In the genomic region with DNA sequence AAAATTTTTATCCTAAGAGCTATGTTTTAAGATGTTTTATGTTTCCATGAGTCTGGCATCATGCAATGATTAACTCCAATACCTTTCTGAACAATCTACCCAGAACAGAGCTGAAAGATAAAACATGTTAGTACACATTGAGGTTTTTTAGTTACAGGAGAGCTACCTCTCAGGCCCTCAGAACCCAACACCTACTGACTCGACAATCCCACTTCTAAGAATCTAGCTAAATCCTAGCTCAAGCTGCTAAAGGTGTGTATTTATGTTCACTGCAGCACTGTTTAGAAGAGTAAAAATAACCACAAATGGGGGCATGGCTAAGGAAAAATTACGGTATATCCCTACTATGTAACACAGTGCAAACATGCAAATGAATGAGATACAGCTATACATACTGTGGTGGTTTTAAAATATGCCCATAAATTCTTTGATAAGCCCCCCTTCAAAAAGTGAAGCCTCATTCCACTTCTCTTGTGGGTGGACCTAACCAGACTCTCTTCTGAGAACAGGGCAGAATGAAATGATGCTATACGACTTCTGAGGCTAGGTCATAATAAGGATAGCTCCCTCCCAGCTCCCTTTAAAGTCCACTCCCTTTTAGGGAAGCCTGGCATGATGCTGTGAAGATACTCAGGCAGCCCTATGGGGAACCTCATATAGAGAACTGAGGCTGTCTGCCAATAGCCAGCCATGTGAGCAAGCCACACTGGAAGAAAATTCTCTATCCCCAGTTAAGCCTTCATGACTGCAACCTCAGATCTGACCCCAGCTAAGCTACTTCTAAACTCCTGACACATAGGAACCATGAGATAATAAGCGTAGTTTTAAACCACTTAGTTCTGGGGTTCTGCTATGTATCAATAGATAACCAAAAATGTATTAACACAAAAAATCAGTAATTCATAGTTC, we compare ENCODE assay signal across 14 cellular contexts. TPM values are rescaled to one million over a fixed set of nuclear protein-coding genes. Genes with fewer than 3 reads are reported as not detected.
DNase-seq lines count a peak whose midpoint lies in the region; ATAC-seq and TF ChIP-seq lines count a peak whose summit lies in the region.
"Had no signal": no experiment of that assay in that cellular context is flagged by ENCODE, and none has a peak within 500 bp of the region (broad histone marks: within the 10 kb centered on the region; RNA-seq: fewer than 3 reads in every experiment).

No MANE protein-coding gene starts in this region.

- intact Hi-C loops in activated T-helper 2 cell treated with anti-CD3 and anti-CD28 coated beads, Interferon-gamma antibody, Interleukin-2, Interleukin-4, amounts not matched to agents 10 μg/mL and 5 μg/mL and 100 μg/mL, durations not matched to agents 14 hours and 24 hours and 36 hours (cut with micrococcal nuclease) = no loop called here

- peaks cover 81% of the 10 kb centered on the region for H3K4me1 Mint-ChIP-seq in activated naive CD4-positive, alpha-beta T cell treated with anti-CD3 and anti-CD28 coated beads, Interleukin-2, amount 10 ng/mL, durations not matched to agents 7 days and 5 days
- H3K4me1 Mint-ChIP-seq in T-helper 17 cell = peaks cover 56% of the 10 kb centered on the region
- H3K4me1 Mint-ChIP-seq in stimulated activated naive CD8-positive, alpha-beta T cell treated with anti-CD3 and anti-CD28 coated beads, Interleukin-15, amount 100 ng/mL, for 72 hours = peaks cover 96% of the 10 kb centered on the region
- H3K4me1 Mint-ChIP-seq in activated T-helper 2 cell treated with anti-CD3 and anti-CD28 coated beads, Interferon-gamma antibody, Interleukin-2, Interleukin-4, amounts not matched to agents 10 μg/mL and 5 μg/mL and 100 μg/mL, durations not matched to agents 14 hours and 24 hours and 36 hours (ENCODE audit: low read depth) = peaks cover 53% of the 10 kb centered on the region

- H3K27ac Mint-ChIP-seq in activated naive CD4-positive, alpha-beta T cell treated with anti-CD3 and anti-CD28 coated beads, Interleukin-2, amount 10 ng/mL, durations not matched to agents 7 days and 5 days = peak overlapping the region; percentile 80
- H3K27ac Mint-ChIP-seq in T-helper 17 cell = peak overlapping the region; percentile 81
- peak overlapping the region; percentile 42 to 86 for H3K27ac Mint-ChIP-seq in stimulated activated naive CD8-positive, alpha-beta T cell treated with anti-CD3 and anti-CD28 coated beads, Interleukin-15, amount 100 ng/mL, for 72 hours
- H3K27ac Mint-ChIP-seq in activated T-helper 2 cell treated with anti-CD3 and anti-CD28 coated beads, Interferon-gamma antibody, Interleukin-2, Interleukin-4, amounts not matched to agents 10 μg/mL and 5 μg/mL and 100 μg/mL, durations not matched to agents 14 hours and 24 hours and 36 hours = no peak overlapping the region
- H3K27ac Mint-ChIP-seq: GM23338 had no signal

- peak; percentile 38 for ATAC-seq in T-helper 17 cell
- ATAC-seq in stimulated activated naive CD8-positive, alpha-beta T cell treated with anti-CD3 and anti-CD28 coated beads, Interleukin-15, amount 100 ng/mL, for 72 hours = peak; percentile 58
- ATAC-seq: GM23338 had no signal

- H3K4me3 ChIP-seq in fibroblast of villous mesenchyme (ENCODE audit: low read depth, low read length) = no peak overlapping the region
- H3K4me3 ChIP-seq: BLaER1, breast epithelium, GM23338 had no signal

- no peaks in the 10 kb centered on the region for H3K27me3 Mint-ChIP-seq in activated naive CD4-positive, alpha-beta T cell treated with anti-CD3 and anti-CD28 coated beads, Interleukin-2, amount 10 ng/mL, durations not matched to agents 7 days and 5 days
- no peaks in the 10 kb centered on the region for H3K27me3 Mint-ChIP-seq in T-helper 17 cell
- H3K27me3 Mint-ChIP-seq in stimulated activated naive CD8-positive, alpha-beta T cell treated with anti-CD3 and anti-CD28 coated beads, Interleukin-15, amount 100 ng/mL, for 72 hours = no peaks in the 10 kb centered on the region
- no peaks in the 10 kb centered on the region for H3K27me3 Mint-ChIP-seq in activated T-helper 2 cell treated with anti-CD3 and anti-CD28 coated beads, Interferon-gamma antibody, Interleukin-2, Interleukin-4, amounts not matched to agents 10 μg/mL and 5 μg/mL and 100 μg/mL, durations not matched to agents 14 hours and 24 hours and 36 hours (ENCODE audit: low read depth)

- no peak for DNase-seq in activated naive CD4-positive, alpha-beta T cell treated with anti-CD3 and anti-CD28 coated beads, Interleukin-2, amount 10 ng/mL, durations not matched to agents 7 days and 5 days
- no peak for DNase-seq in activated naive CD4-positive, alpha-beta T cell (lab: John Stamatoyannopoulos, UW)
- DNase-seq in T-helper 17 cell = no peak
- DNase-seq in fibroblast of villous mesenchyme (ENCODE audit: low read depth) = peak; percentile 46
- DNase-seq in stimulated activated naive CD8-positive, alpha-beta T cell treated with anti-CD3 and anti-CD28 coated beads, Interleukin-15, amount 100 ng/mL, for 72 hours = no peak
- DNase-seq in activated T-helper 2 cell treated with anti-CD3 and anti-CD28 coated beads, Interferon-gamma antibody, Interleukin-2, Interleukin-4, amounts not matched to agents 10 μg/mL and 5 μg/mL and 100 μg/mL, durations not matched to agents 14 hours and 24 hours and 36 hours (ENCODE audit: low spot score) = no peak
- no peak for DNase-seq in NOMO-1 treated with dmso at 0.1 percent for 144 hours (lab: John Stamatoyannopoulos, UW; ENCODE audit: unreplicated experiment)
- DNase-seq in NCI-H774 (lab: John Stamatoyannopoulos, UW) = no peak
- DNase-seq: activated CD4-positive, alpha-beta T cell treated with anti-CD3 and anti-CD28 coated beads, Interleukin-2, amount 50 U/mL, for 4 hours; NCI-H2171; SHP77 had no signal

- H3K9me3 ChIP-seq in T-helper 17 cell (ENCODE audit: control insufficient read depth, low read length, poor library complexity, severe bottlenecking) = no peaks in the 10 kb centered on the region
- H3K9me3 ChIP-seq: breast epithelium had no signal

- no peak overlapping the region for H3K4me3 Mint-ChIP-seq in activated naive CD4-positive, alpha-beta T cell treated with anti-CD3 and anti-CD28 coated beads, Interleukin-2, amount 10 ng/mL, durations not matched to agents 7 days and 5 days
- H3K4me3 Mint-ChIP-seq in T-helper 17 cell = peak overlapping the region; percentile 28
- peak overlapping the region; percentile 42 to 51 for H3K4me3 Mint-ChIP-seq in stimulated activated naive CD8-positive, alpha-beta T cell treated with anti-CD3 and anti-CD28 coated beads, Interleukin-15, amount 100 ng/mL, for 72 hours
- no peak overlapping the region for H3K4me3 Mint-ChIP-seq in activated T-helper 2 cell treated with anti-CD3 and anti-CD28 coated beads, Interferon-gamma antibody, Interleukin-2, Interleukin-4, amounts not matched to agents 10 μg/mL and 5 μg/mL and 100 μg/mL, durations not matched to agents 14 hours and 24 hours and 36 hours (ENCODE audit: low read depth)
- H3K4me3 Mint-ChIP-seq: GM23338 had no signal

- H3K9me3 Mint-ChIP-seq in activated naive CD4-positive, alpha-beta T cell treated with anti-CD3 and anti-CD28 coated beads, Interleukin-2, amount 10 ng/mL, durations not matched to agents 7 days and 5 days = peaks cover 5% of the 10 kb centered on the region
- peaks cover 0 to 2% of the 10 kb centered on the region in 2 donors for H3K9me3 Mint-ChIP-seq in stimulated activated naive CD8-positive, alpha-beta T cell treated with anti-CD3 and anti-CD28 coated beads, Interleukin-15, amount 100 ng/mL, for 72 hours
- peaks cover 10% of the 10 kb centered on the region for H3K9me3 Mint-ChIP-seq in activated T-helper 2 cell treated with anti-CD3 and anti-CD28 coated beads, Interferon-gamma antibody, Interleukin-2, Interleukin-4, amounts not matched to agents 10 μg/mL and 5 μg/mL and 100 μg/mL, durations not matched to agents 14 hours and 24 hours and 36 hours

- CTCF ChIA-PET in activated naive CD4-positive, alpha-beta T cell treated with anti-CD3 and anti-CD28 coated beads, Interleukin-2, amount 10 ng/mL, durations not matched to agents 7 days and 5 days (lab: Charles Lee) = interaction anchor here (1.3 to 1.7 kb wide), 2 partner anchors 16 to 33 kb away, joined by 3 to 7 read pairs; no protein-coding TSS in a partner anchor

- no peak for TF ChIP-seq CTCF in fibroblast of villous mesenchyme (IDR thresholded peaks at IDR 0.05; ENCODE audit: insufficient read depth, low read depth, low read length)

- H3K36me3 Mint-ChIP-seq in activated naive CD4-positive, alpha-beta T cell treated with anti-CD3 and anti-CD28 coated beads, Interleukin-2, amount 10 ng/mL, durations not matched to agents 7 days and 5 days = peaks cover 64% of the 10 kb centered on the region
- peaks cover 3% of the 10 kb centered on the region for H3K36me3 Mint-ChIP-seq in T-helper 17 cell (ENCODE audit: low read depth)
- H3K36me3 Mint-ChIP-seq in activated T-helper 2 cell treated with anti-CD3 and anti-CD28 coated beads, Interferon-gamma antibody, Interleukin-2, Interleukin-4, amounts not matched to agents 10 μg/mL and 5 μg/mL and 100 μg/mL, durations not matched to agents 14 hours and 24 hours and 36 hours (ENCODE audit: low read depth) = peaks cover 70% of the 10 kb centered on the region

RNA-seq across cellular contexts. Expression of a gene that starts 29.5 kb away (rescaled TPM):
- total RNA-seq in T-helper 17 cell = 100 to 1,000 TPM; 372 to 400 TPM
- total RNA-seq in fibroblast of villous mesenchyme = 61.2 and 89.8 TPM in 2 replicates
- 202 and 204 TPM in 2 replicates for total RNA-seq in activated T-helper 2 cell treated with anti-CD3 and anti-CD28 coated beads, Interferon-gamma antibody, Interleukin-2, Interleukin-4, amounts not matched to agents 10 μg/mL and 5 μg/mL and 100 μg/mL, durations not matched to agents 14 hours and 24 hours and 36 hours

Comparison
In these comparisons a context has a peak if more than half of its experiments do, and no peak if none do; other contexts are left out.
1. H3K4me3 Mint-ChIP-seq: peak in T-helper 17 cell (single experiment) and stimulated activated naive CD8-positive, alpha-beta T cell treated with anti-CD3 and anti-CD28 coated beads, Interleukin-15, amount 100 ng/mL, for 72 hours (2 of 2); none in activated naive CD4-positive, alpha-beta T cell treated with anti-CD3 and anti-CD28 coated beads, Interleukin-2, amount 10 ng/mL, durations not matched to agents 7 days and 5 days (single experiment) and activated T-helper 2 cell treated with anti-CD3 and anti-CD28 coated beads, Interferon-gamma antibody, Interleukin-2, Interleukin-4, amounts not matched to agents 10 μg/mL and 5 μg/mL and 100 μg/mL, durations not matched to agents 14 hours and 24 hours and 36 hours (single experiment).